18 cellular contexts compared by ENCODE assay signal in the genomic region with DNA sequence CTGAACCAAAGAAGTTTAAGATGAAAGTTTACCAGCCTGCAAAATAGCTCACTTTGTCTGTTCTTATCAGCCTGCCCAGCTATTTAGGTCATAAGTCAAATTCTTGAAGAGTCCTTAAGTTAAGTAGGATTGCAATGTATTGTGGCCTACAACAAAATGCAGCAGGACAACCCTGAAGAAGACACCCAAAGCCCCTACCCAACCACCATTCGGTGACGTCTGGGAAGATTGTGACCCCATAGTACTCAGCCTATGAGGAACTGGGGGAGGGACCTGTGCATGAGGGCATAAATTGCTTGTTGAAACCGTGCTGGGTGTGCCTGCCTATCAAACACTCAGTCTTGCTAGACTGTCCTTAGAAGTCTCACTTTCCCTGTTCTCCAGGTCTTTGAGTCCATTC.
"Had no signal": no experiment of that assay in that cellular context is flagged by ENCODE, and none has a peak within 500 bp of the region (broad histone marks: within the 10 kb centered on the region; RNA-seq: fewer than 3 reads in every experiment).

No MANE protein-coding gene starts in this region.

- H3K79me2 ChIP-seq: parathyroid adenoma had no signal

- H2AFZ ChIP-seq: parathyroid adenoma had no signal

- H3K4me1 ChIP-seq: foreskin keratinocyte, parathyroid adenoma, psoas muscle had no signal

- H3K36me3 ChIP-seq: right lobe of liver, transverse colon had no signal

- H3K9me3 ChIP-seq: psoas muscle, right lobe of liver, testis, transverse colon had no signal

- DNase-seq: cortex of kidney; dorsolateral prefrontal cortex; effector memory CD8-positive, alpha-beta T cell; foreskin keratinocyte; left colon; mesendoderm; naive B cell; psoas muscle; retina; right lobe of liver; stimulated activated CD4-positive, alpha-beta T cell treated with anti-CD3 and anti-CD28 coated beads, Interleukin-4, amount 100 ng/mL, for 1 hour; stimulated activated CD8-positive, alpha-beta memory T cell treated with anti-CD3 and anti-CD28 coated beads, Interleukin-4, amount 100 ng/mL, for 48 hours; stimulated activated naive CD8-positive, alpha-beta T cell treated with anti-CD3 and anti-CD28 coated beads, Interleukin-15, amount 100 ng/mL, for 72 hours; testis; transverse colon had no signal

- H3K27me3 ChIP-seq: dorsolateral prefrontal cortex, foreskin keratinocyte, right lobe of liver, testis, transverse colon had no signal

- H3K9ac ChIP-seq: parathyroid adenoma had no signal

- H3K27ac ChIP-seq: dorsolateral prefrontal cortex, epithelial cell of prostate, foreskin keratinocyte, parathyroid adenoma, psoas muscle, right lobe of liver, testis, transverse colon had no signal

- H3K4me3 ChIP-seq: dorsolateral prefrontal cortex, psoas muscle, right lobe of liver, testis, transverse colon had no signal

- ATAC-seq: effector memory CD8-positive, alpha-beta T cell; foreskin keratinocyte; left colon; psoas muscle; right lobe of liver; stimulated activated effector memory CD8-positive, alpha-beta T cell treated with anti-CD3 and anti-CD28 coated beads, Interleukin-12 subunit alpha, Interleukin-12 subunit beta, amount 100 ng/mL, for 72 hours; stimulated activated naive CD8-positive, alpha-beta T cell treated with anti-CD3 and anti-CD28 coated beads, Interleukin-15, amount 100 ng/mL, for 72 hours had no signal
